In the genomic region with DNA sequence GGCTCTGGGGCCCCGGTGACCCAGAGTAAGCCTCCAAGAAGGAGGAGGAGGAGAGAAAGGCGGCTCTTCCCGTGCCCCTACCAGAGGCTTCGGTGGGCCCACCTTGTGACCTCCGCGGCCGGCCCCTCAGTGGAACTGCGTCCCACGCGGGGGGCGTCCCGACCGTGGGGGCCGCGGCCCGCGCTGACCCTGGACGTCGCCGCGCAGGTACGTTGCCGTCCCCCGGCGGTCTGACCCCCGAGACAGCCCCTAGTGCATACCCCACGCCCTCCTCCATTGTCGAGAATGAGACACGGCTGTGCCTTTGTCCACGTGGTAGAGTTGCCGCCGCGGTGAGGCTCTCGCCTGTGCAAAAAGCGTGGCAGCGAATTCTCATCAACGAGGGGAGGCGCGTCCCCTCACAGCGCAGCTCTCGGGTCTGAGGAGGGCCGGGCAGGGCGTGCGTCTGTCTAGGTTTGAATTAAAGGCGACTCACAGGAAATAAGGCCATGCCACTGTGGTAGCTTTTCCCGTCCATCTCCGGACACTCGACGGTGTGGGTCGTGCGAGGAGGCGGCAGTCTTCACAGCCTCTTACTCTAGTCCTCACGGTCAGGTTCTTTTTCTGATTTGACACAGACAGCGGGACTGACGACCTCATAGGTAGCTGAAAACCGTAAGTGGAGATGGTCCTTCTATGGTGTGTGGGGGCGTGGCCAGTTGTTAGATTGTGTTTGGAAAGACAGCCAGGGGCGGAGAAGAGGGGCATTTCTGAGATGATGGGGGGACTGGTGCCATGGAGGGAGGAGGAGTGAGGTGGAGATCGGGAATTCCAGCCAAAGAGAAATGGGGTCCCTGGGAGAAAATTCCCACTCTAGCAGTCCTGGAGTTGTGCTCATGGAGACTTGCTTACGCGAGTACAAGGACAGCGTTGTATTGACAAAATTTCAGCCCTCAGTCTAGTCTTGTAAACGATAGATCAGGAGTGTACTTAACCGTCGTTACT, we compare ENCODE assay signal across 8 cellular contexts. TPM values are rescaled to one million over a fixed set of nuclear protein-coding genes. Genes with fewer than 3 reads are reported as not detected.
DNase-seq lines count a peak whose midpoint lies in the region; ATAC-seq and TF ChIP-seq lines count a peak whose summit lies in the region.

No MANE protein-coding gene starts in this region.

- H4K20me1 ChIP-seq in OCI-LY1 (ENCODE audit: insufficient read depth, low read length) = no peaks in the 10 kb centered on the region

- H3K27ac ChIP-seq in OCI-LY1 (ENCODE audit: low read depth, low read length, poor library complexity, severe bottlenecking) = peak overlapping the region; percentile 84
- H3K27ac ChIP-seq in esophagus squamous epithelium = peak overlapping the region; percentile 95 to 99 (median 98)
- peak overlapping the region; percentile 99 for H3K27ac ChIP-seq in suprapubic skin

- TF ChIP-seq POLR2A in esophagus squamous epithelium (IDR thresholded peaks at IDR 0.05) (no peak), suprapubic skin (IDR thresholded peaks at IDR 0.05) (no peak)

- no peaks in the 10 kb centered on the region for H3K27me3 ChIP-seq in OCI-LY1 (ENCODE audit: insufficient read depth, low read length)
- no peaks in the 10 kb centered on the region for H3K27me3 ChIP-seq in esophagus squamous epithelium
- H3K27me3 ChIP-seq in suprapubic skin = no peaks in the 10 kb centered on the region

- no peak for TF ChIP-seq CTCF in OCI-LY1 (IDR thresholded peaks at IDR 0.05; ENCODE audit: low read length)
- TF ChIP-seq CTCF in esophagus squamous epithelium (IDR thresholded peaks at IDR 0.05) = no peak
- no peak for TF ChIP-seq CTCF in nephron progenitor cell (IDR thresholded peaks at IDR 0.05)
- TF ChIP-seq CTCF in suprapubic skin (IDR thresholded peaks at IDR 0.05) = no peak

- peak overlapping the region; percentile 82 for H3K4me2 ChIP-seq in OCI-LY1 (ENCODE audit: low read length)

- no peaks in the 10 kb centered on the region for H3K9me3 ChIP-seq in OCI-LY1 (ENCODE audit: low read length)
- H3K9me3 ChIP-seq in esophagus squamous epithelium = no peaks in the 10 kb centered on the region
- H3K9me3 ChIP-seq in suprapubic skin = no peaks in the 10 kb centered on the region

- peak; percentile 33 for DNase-seq in AG20443 (ENCODE audit: low spot score)
- DNase-seq in activated T-cell treated with anti-CD3 and anti-CD28 coated beads, Interleukin-2, amount 50 U/mL, for 4 hours = peak; percentile 54
- no peak for DNase-seq in esophagus squamous epithelium (lab: John Stamatoyannopoulos, UW)
- DNase-seq in nephron progenitor cell = peak; percentile 59
- peak in 1 of 2 donors; percentile 82 for DNase-seq in suprapubic skin (ENCODE audit: low spot score in 2 of 2)

- no peaks in the 10 kb centered on the region for H3K9me2 ChIP-seq in OCI-LY1 (ENCODE audit: low read depth, low read length)

- no peak for TF ChIP-seq EP300 in suprapubic skin (IDR thresholded peaks at IDR 0.05)

- whole genome bisulfite sequencing in esophagus squamous epithelium, 2 donors = 2 to 4% methylated on average over 23 to 27 of the region's 65 CpGs
- WGBS in suprapubic skin = 1% methylated on average over 25 of the region's 65 CpGs

- H2AFZ ChIP-seq in OCI-LY1 (ENCODE audit: low read length) = no peak overlapping the region

- no peaks in the 10 kb centered on the region for H3K27me3 Mint-ChIP-seq in activated T-cell treated with anti-CD3 and anti-CD28 coated beads, Interleukin-2, amount 50 U/mL, for 4 hours (ENCODE audit: low read depth)
- H3K27me3 Mint-ChIP-seq in nephron progenitor cell (ENCODE audit: low read depth, poor library complexity) = peaks cover 3% of the 10 kb centered on the region

- peak overlapping the region; percentile 5 for H3K27ac Mint-ChIP-seq in nephron progenitor cell

- H3F3A ChIP-seq in OCI-LY1 (ENCODE audit: insufficient read depth, low read length) = no peaks in the 10 kb centered on the region

- peak overlapping the region; percentile 99 for H3K9ac ChIP-seq in OCI-LY1 (ENCODE audit: low read length)

- H3K4me3 Mint-ChIP-seq in activated T-cell treated with anti-CD3 and anti-CD28 coated beads, Interleukin-2, amount 50 U/mL, for 4 hours = peak overlapping the region; percentile 90
- peak overlapping the region; percentile 87 for H3K4me3 Mint-ChIP-seq in nephron progenitor cell

- peak overlapping the region; percentile 93 for H3K4me3 ChIP-seq in OCI-LY1 (ENCODE audit: low read depth, low read length, poor library complexity, severe bottlenecking)
- H3K4me3 ChIP-seq in esophagus squamous epithelium = peak overlapping the region; percentile 76 to 84 (median 82)
- peak overlapping the region; percentile 77 for H3K4me3 ChIP-seq in suprapubic skin

- H3K9me3 Mint-ChIP-seq in activated T-cell treated with anti-CD3 and anti-CD28 coated beads, Interleukin-2, amount 50 U/mL, for 4 hours = no peaks in the 10 kb centered on the region
- no peaks in the 10 kb centered on the region for H3K9me3 Mint-ChIP-seq in nephron progenitor cell

- intact Hi-C loops in esophagus squamous epithelium (cut with DNase I) = no loop called here

- peaks cover 27% of the 10 kb centered on the region for H3K4me1 Mint-ChIP-seq in activated T-cell treated with anti-CD3 and anti-CD28 coated beads, Interleukin-2, amount 50 U/mL, for 4 hours (ENCODE audit: low read depth)
- H3K4me1 Mint-ChIP-seq in nephron progenitor cell = peaks cover 64% of the 10 kb centered on the region

- peaks cover 12% of the 10 kb centered on the region for H3K36me3 Mint-ChIP-seq in activated T-cell treated with anti-CD3 and anti-CD28 coated beads, Interleukin-2, amount 50 U/mL, for 4 hours (ENCODE audit: insufficient read depth)
- H3K36me3 Mint-ChIP-seq in nephron progenitor cell (ENCODE audit: low read depth) = peaks cover 5% of the 10 kb centered on the region

- peaks cover 23% of the 10 kb centered on the region for H3K4me1 ChIP-seq in OCI-LY1 (ENCODE audit: insufficient read depth, low read length, severe bottlenecking)
- H3K4me1 ChIP-seq in esophagus squamous epithelium = peaks cover 14 to 43% (median 19%) of the 10 kb centered on the region in 3 donors
- peaks cover 30% of the 10 kb centered on the region for H3K4me1 ChIP-seq in suprapubic skin

- H3K79me2 ChIP-seq in OCI-LY1 (ENCODE audit: insufficient read depth, low read length) = peaks cover 23% of the 10 kb centered on the region

- H3K36me3 ChIP-seq in OCI-LY1 (ENCODE audit: insufficient read depth, low read length) = peaks cover 28% of the 10 kb centered on the region
- peaks cover 0 to 26% (median 4%) of the 10 kb centered on the region in 3 donors for H3K36me3 ChIP-seq in esophagus squamous epithelium
- peaks cover 27% of the 10 kb centered on the region for H3K36me3 ChIP-seq in suprapubic skin

- ATAC-seq in GM19025 (IDR thresholded peaks at IDR 0.05; ENCODE audit: low read depth, unreplicated experiment) = peak; percentile 18
- ATAC-seq in HG03159 (IDR thresholded peaks at IDR 0.05; ENCODE audit: unreplicated experiment) = peak; percentile 33
- peak; percentile 26 to 27 for ATAC-seq in activated T-cell treated with anti-CD3 and anti-CD28 coated beads, Interleukin-2, amount 50 U/mL, for 4 hours

RNA-seq across cellular contexts. Expression of a gene that starts 0.6 kb away (rescaled TPM):
- 10 to 100 TPM; 66.8 to 79.7 (median 75.9) TPM for total RNA-seq in activated T-cell treated with anti-CD3 and anti-CD28 coated beads, Interleukin-2, amount 50 U/mL, for 4 hours
- 10 to 100 TPM; 21.3 to 43.0 (median 38.0) TPM for total RNA-seq in esophagus squamous epithelium
- 10 to 100 TPM; 18.3 to 64.5 (median 43.9) TPM for total RNA-seq in suprapubic skin

RNA-seq across cellular contexts. Expression of a gene that starts 10.8 kb away (rescaled TPM):
- total RNA-seq in activated T-cell treated with anti-CD3 and anti-CD28 coated beads, Interleukin-2, amount 50 U/mL, for 4 hours = 10 to 100 TPM in 2 of 3 donors, 1 to 10 TPM in 1; 8.5 to 10.3 (median 10.2) TPM
- total RNA-seq in esophagus squamous epithelium (10 to 100 TPM in 1 of 4 donors, 1 to 10 TPM in 3; 3.4 to 11.8 (median 5.1) TPM), suprapubic skin (10 to 100 TPM; 11.1 to 19.1 (median 15.2) TPM)
